8 cellular contexts compared by ENCODE assay signal in the genomic region with DNA sequence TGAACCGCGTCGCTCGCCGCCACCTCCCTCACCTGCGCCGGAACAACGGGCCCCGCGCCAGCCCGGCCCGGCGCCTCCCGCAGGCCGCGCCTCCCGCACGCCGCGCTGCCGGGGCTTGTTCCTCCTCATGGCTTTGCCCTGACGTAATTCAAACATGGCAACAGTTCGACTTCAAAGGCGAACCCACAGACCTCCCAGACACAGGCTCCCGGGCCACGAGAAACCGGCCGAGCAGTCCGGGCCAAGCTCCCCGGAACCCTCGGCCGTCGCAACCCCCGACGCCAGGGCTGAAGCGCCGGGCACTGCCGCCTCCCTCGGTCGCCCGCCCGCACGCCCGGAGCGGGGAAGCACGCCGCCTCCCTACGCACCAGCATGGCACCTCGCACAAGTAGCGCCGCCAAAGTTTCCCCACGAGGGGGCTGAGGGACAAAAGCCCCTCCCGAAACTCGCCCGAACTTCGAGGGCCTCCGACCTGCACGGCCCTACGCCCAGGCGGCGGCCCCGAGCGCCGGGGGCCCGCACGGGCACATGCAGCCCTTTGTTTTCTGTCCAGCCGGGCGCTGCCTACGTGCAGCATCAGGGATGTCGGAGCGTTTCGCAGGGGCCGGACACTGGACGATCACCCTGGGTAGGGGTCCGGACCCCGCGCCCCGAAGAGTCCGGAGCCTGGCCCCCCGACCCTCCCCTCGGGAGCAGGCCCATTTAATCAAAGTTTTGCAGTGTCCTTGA. TPM values are rescaled to one million over a fixed set of nuclear protein-coding genes. Genes with fewer than 3 reads are reported as not detected.
DNase-seq lines count a peak whose midpoint lies in the region; ATAC-seq and TF ChIP-seq lines count a peak whose summit lies in the region.

No MANE protein-coding gene starts in this region.

- H3K4me3 Mint-ChIP-seq in activated naive CD4-positive, alpha-beta T cell treated with anti-CD3 and anti-CD28 coated beads, Interleukin-2, amount 50 U/mL, for 24 hours, result peak overlapping the region; percentile 97

- H3K9ac ChIP-seq in HUES64 (ENCODE audit: low read depth, low read length), result peak overlapping the region; percentile 98

- peaks cover 51% of the 10 kb centered on the region for H3K4me1 Mint-ChIP-seq in activated naive CD4-positive, alpha-beta T cell treated with anti-CD3 and anti-CD28 coated beads, Interleukin-2, amount 50 U/mL, for 24 hours

- H3K9me3 Mint-ChIP-seq in activated naive CD4-positive, alpha-beta T cell treated with anti-CD3 and anti-CD28 coated beads, Interleukin-2, amount 50 U/mL, for 24 hours, result no peaks in the 10 kb centered on the region

- peak in 1 of 4 donors; percentile 8 for TF ChIP-seq EP300 in upper lobe of left lung (IDR thresholded peaks at IDR 0.05)

- no peaks in the 10 kb centered on the region for H3K9me3 ChIP-seq in HUES64 (ENCODE audit: insufficient read depth, low read depth, low read length)
- H3K9me3 ChIP-seq in upper lobe of left lung, result no peaks in the 10 kb centered on the region

- no peaks in the 10 kb centered on the region for H3K36me3 ChIP-seq in HUES64 (ENCODE audit: insufficient read depth, low read length)
- H3K36me3 ChIP-seq in upper lobe of left lung, result no peaks in the 10 kb centered on the region

- H3K4me3 ChIP-seq in HUES64 (ENCODE audit: low read length) (peak overlapping the region; percentile 95), upper lobe of left lung (peak overlapping the region; percentile 63 to 77 (median 70))

- intact Hi-C loops in Right ventricle myocardium inferior (cut with DNase I), result no loop called here

- peak; percentile 34 for ATAC-seq in GM19452 (IDR thresholded peaks at IDR 0.05; ENCODE audit: unreplicated experiment)
- peak; percentile 21 for ATAC-seq in Right ventricle myocardium inferior
- ATAC-seq in upper lobe of left lung (ENCODE audit: low FRiP score in 2 of 2), result peak; percentile 72 to 78

- under 1% methylated on average over 81 of the region's 81 CpGs for WGBS in HUES64
- 0% methylated on average over 44 to 68 of the region's 81 CpGs for WGBS in upper lobe of left lung, 2 donors

- peak overlapping the region; percentile 95 for H3K27ac ChIP-seq in HUES64 (ENCODE audit: low read depth, low read length)
- H3K27ac ChIP-seq in upper lobe of left lung, result peak overlapping the region; percentile 87 to 95 (median 92)

- no peaks in the 10 kb centered on the region for H3K27me3 Mint-ChIP-seq in activated naive CD4-positive, alpha-beta T cell treated with anti-CD3 and anti-CD28 coated beads, Interleukin-2, amount 50 U/mL, for 24 hours

- TF ChIP-seq POLR2A in upper lobe of left lung (IDR thresholded peaks at IDR 0.05), result peak in 3 of 4 donors; percentile 53 to 73 (median 63)

- DNase-seq in CMK (ENCODE audit: low read depth) (peak; percentile 33), SK-N-DZ (ENCODE audit: low spot score) (peak; percentile 64), Right ventricle myocardium inferior (ENCODE audit: missing footprints) (peak; percentile 86), pons (ENCODE audit: low spot score) (peak; percentile 20), upper lobe of left lung (peak; percentile 84 to 95)

- H3K36me3 Mint-ChIP-seq in activated naive CD4-positive, alpha-beta T cell treated with anti-CD3 and anti-CD28 coated beads, Interleukin-2, amount 50 U/mL, for 24 hours, result peaks cover 10% of the 10 kb centered on the region

- H3K4me1 ChIP-seq in HUES64 (ENCODE audit: insufficient read depth, low read length) (peaks cover 46% of the 10 kb centered on the region), upper lobe of left lung (peaks cover 9 to 22% (median 16%) of the 10 kb centered on the region in 4 donors)

- peak overlapping the region; percentile 99 for H3K27ac Mint-ChIP-seq in activated naive CD4-positive, alpha-beta T cell treated with anti-CD3 and anti-CD28 coated beads, Interleukin-2, amount 50 U/mL, for 24 hours

- H3K27me3 ChIP-seq in HUES64 (ENCODE audit: insufficient read depth, low read length), result no peaks in the 10 kb centered on the region
- no peaks in the 10 kb centered on the region for H3K27me3 ChIP-seq in upper lobe of left lung

- TF ChIP-seq CTCF in upper lobe of left lung (IDR thresholded peaks at IDR 0.05), result peak in 2 of 6 experiments; percentile 15 to 29

RNA-seq across cellular contexts. Expression of a gene that starts 1.7 kb away (rescaled TPM):
- 229 TPM for polyA plus RNA-seq in HUES64 (2013, experiment 1 of 2)
- 222 TPM for polyA plus RNA-seq in HUES64 (2013, experiment 2 of 2)
- 243 and 376 TPM in 2 replicates for polyA plus RNA-seq in SK-N-DZ (2014; cell fraction: cytosol; rRNA removed)
- 93.4 and 146 TPM in 2 replicates for polyA plus RNA-seq in SK-N-DZ (2014; cell fraction: nucleus; rRNA removed)
- total RNA-seq in Right ventricle myocardium inferior (9.1 TPM), upper lobe of left lung (10 to 100 TPM; 26.2 to 96.9 (median 42.0) TPM)

Comparison
In these comparisons a context has a peak if more than half of its experiments do, and no peak if none do; other contexts are left out.
1. Peak in every context shown above with its lines: DNase-seq, ATAC-seq, H3K4me3 ChIP-seq and H3K27ac ChIP-seq.
2. DNase-seq: peak in every context shown above with its lines; median percentile 90 in upper lobe of left lung; 86 in Right ventricle myocardium inferior; 64 in SK-N-DZ; 33 in CMK; 20 in pons.
3. ATAC-seq: peak in every context shown above with its lines; median percentile 75 in upper lobe of left lung; 34 in GM19452; 21 in Right ventricle myocardium inferior.